Comparison of ENCODE assay signal across 23 cellular contexts in genomic region chr3:12107071-12107713, GRCh38. TPM values are rescaled to one million over a fixed set of nuclear protein-coding genes. Genes with fewer than 3 reads are reported as not detected.
"Had no signal": no experiment of that assay in that cellular context is flagged by ENCODE, and none has a peak within 500 bp of the region (broad histone marks: within the 10 kb centered on the region; RNA-seq: fewer than 3 reads in every experiment).

No MANE protein-coding gene starts in this region.

- DNase-seq: colonic mucosa; dorsolateral prefrontal cortex; effector CD8-positive, alpha-beta T cell; foreskin keratinocyte; immature natural killer cell; left lung; lower lobe of right lung; mesenchymal stem cell; midbrain; occipital lobe; retina; right lobe of liver; stimulated activated CD4-positive, alpha-beta T cell treated with anti-CD3 and anti-CD28 coated beads, Interleukin-15, amount 100 ng/mL, for 24 hours; stimulated activated CD4-positive, alpha-beta T cell treated with anti-CD3 and anti-CD28 coated beads, Interleukin-1b, Interleukin-23, amount 100 ng/mL, for 48 hours; stimulated activated CD4-positive, alpha-beta T cell treated with anti-CD3 and anti-CD28 coated beads, Interleukin-4, amount 100 ng/mL, for 24 hours; tibial artery; upper lobe of left lung; uterus had no signal

- H3K36me3 ChIP-seq: colonic mucosa, esophagus muscularis mucosa, left lung, lower lobe of right lung, prostate gland, right lobe of liver, tibial artery, upper lobe of left lung, uterus had no signal

- ATAC-seq: foreskin keratinocyte; left lung; lower lobe of right lung; right lobe of liver; stimulated activated memory B cell treated with anti-CD40 and anti-IgM and Interleukin-4, amounts not matched to agents 10 μg/mL and 1 μg/mL and 100 μg/mL, for 72 hours had no signal

- H3K27me3 ChIP-seq: colonic mucosa, dorsolateral prefrontal cortex, esophagus muscularis mucosa, left lung, right lobe of liver, tibial artery, upper lobe of left lung, uterus had no signal

- H3K4me1 ChIP-seq: colonic mucosa, esophagus muscularis mucosa, foreskin keratinocyte, left lung, lower lobe of right lung, parathyroid adenoma, prostate gland, right lobe of liver, tibial artery, upper lobe of left lung, uterus had no signal

- H3K4me3 ChIP-seq: colonic mucosa, dorsolateral prefrontal cortex, esophagus muscularis mucosa, left lung, lower lobe of right lung, prostate gland, right lobe of liver, tibial artery, upper lobe of left lung, uterus had no signal

- H3K9me3 ChIP-seq: colonic mucosa, esophagus muscularis mucosa, lower lobe of right lung, prostate gland, right lobe of liver, tibial artery, upper lobe of left lung, uterus had no signal

- H3K27ac ChIP-seq: colonic mucosa, epithelial cell of prostate, esophagus muscularis mucosa, foreskin keratinocyte, left lung, lower lobe of right lung, parathyroid adenoma, prostate gland, right lobe of liver, tibial artery, upper lobe of left lung, uterus had no signal

- H2AFZ ChIP-seq: parathyroid adenoma had no signal

RNA-seq across cellular contexts. Expression of gene TIMP4, which starts 51.5 kb away (rescaled TPM):
- total RNA-seq: foreskin keratinocyte had no signal
- polyA plus RNA-seq: immature natural killer cell had no signal
